In genomic region chr2:147800316-147800715, GRCh38 we compare ENCODE assay signal across 30 cellular contexts.
"Had no signal": no experiment of that assay in that cellular context is flagged by ENCODE, and none has a peak within 500 bp of the region (broad histone marks: within the 10 kb centered on the region; RNA-seq: fewer than 3 reads in every experiment).

No MANE protein-coding gene starts in this region.

- DNase-seq: heart left ventricle; hypothalamus; immature natural killer cell; kidney; left colon; left lung; lower lobe of right lung; mammary epithelial cell; mesenchymal stem cell; naive thymus-derived CD4-positive, alpha-beta T cell; ovary; posterior cingulate gyrus; retina; right cardiac atrium; small intestine; spleen; stimulated activated CD4-positive, alpha-beta T cell treated with anti-CD3 and anti-CD28 coated beads, Interleukin-4, amount 100 ng/mL, for 4 hours; stimulated activated CD8-positive, alpha-beta memory T cell treated with anti-CD3 and anti-CD28 coated beads, Interleukin-4, amount 100 ng/mL, for 48 hours; stimulated activated naive CD4-positive, alpha-beta T cell treated with Interleukin-2 at 50 U/mL for 16 hours; stimulated activated naive CD8-positive, alpha-beta T cell treated with anti-CD3 and anti-CD28 coated beads, Interleukin-15, amount 100 ng/mL, for 72 hours; substantia nigra; testis; thyroid gland; transverse colon; upper lobe of left lung had no signal

- H3K36me3 ChIP-seq: heart left ventricle, left lung, lower lobe of right lung, ovary, prostate gland, spleen, thyroid gland, transverse colon, upper lobe of left lung, vagina had no signal

- H3K4me3 Mint-ChIP-seq: immature natural killer cell; naive thymus-derived CD4-positive, alpha-beta T cell; natural killer cell treated with Interleukin-12 subunit alpha and Interleukin-12 subunit beta and Interleukin-15 and Interleukin-18, amount 100 ng/mL, for 72 hours; neural crest cell; stimulated activated memory B cell treated with anti-CD40 and anti-IgM and Interleukin-4, amounts not matched to agents 10 μg/mL and 1 μg/mL and 100 μg/mL, for 72 hours; stimulated activated naive CD8-positive, alpha-beta T cell treated with anti-CD3 and anti-CD28 coated beads, Interleukin-15, amount 100 ng/mL, for 72 hours had no signal

- H3K27ac ChIP-seq: heart left ventricle, left lung, lower lobe of right lung, ovary, prostate gland, spleen, testis, thyroid gland, transverse colon, upper lobe of left lung, vagina had no signal

- H3K4me3 ChIP-seq: heart left ventricle, left lung, lower lobe of right lung, ovary, prostate gland, spleen, testis, thyroid gland, transverse colon, upper lobe of left lung, vagina had no signal

- H3K36me3 Mint-ChIP-seq: immature natural killer cell; naive thymus-derived CD4-positive, alpha-beta T cell; natural killer cell treated with Interleukin-12 subunit alpha and Interleukin-12 subunit beta and Interleukin-15 and Interleukin-18, amount 100 ng/mL, for 72 hours; stimulated activated memory B cell treated with anti-CD40 and anti-IgM and Interleukin-4, amounts not matched to agents 10 μg/mL and 1 μg/mL and 100 μg/mL, for 72 hours had no signal

- H3K27me3 Mint-ChIP-seq: stimulated activated memory B cell treated with anti-CD40 and anti-IgM and Interleukin-4, amounts not matched to agents 10 μg/mL and 1 μg/mL and 100 μg/mL, for 72 hours; stimulated activated naive CD8-positive, alpha-beta T cell treated with anti-CD3 and anti-CD28 coated beads, Interleukin-15, amount 100 ng/mL, for 72 hours had no signal

- H3K4me1 ChIP-seq: heart left ventricle, left lung, lower lobe of right lung, prostate gland, spleen, thyroid gland, transverse colon, vagina had no signal

- H3K27ac Mint-ChIP-seq: immature natural killer cell; natural killer cell treated with Interleukin-12 subunit alpha and Interleukin-12 subunit beta and Interleukin-15 and Interleukin-18, amount 100 ng/mL, for 72 hours; stimulated activated memory B cell treated with anti-CD40 and anti-IgM and Interleukin-4, amounts not matched to agents 10 μg/mL and 1 μg/mL and 100 μg/mL, for 72 hours; stimulated activated naive CD8-positive, alpha-beta T cell treated with anti-CD3 and anti-CD28 coated beads, Interleukin-15, amount 100 ng/mL, for 72 hours had no signal

- H3K9me3 Mint-ChIP-seq: immature natural killer cell; naive thymus-derived CD4-positive, alpha-beta T cell; natural killer cell treated with Interleukin-12 subunit alpha and Interleukin-12 subunit beta and Interleukin-15 and Interleukin-18, amount 100 ng/mL, for 72 hours; neural crest cell; stimulated activated memory B cell treated with anti-CD40 and anti-IgM and Interleukin-4, amounts not matched to agents 10 μg/mL and 1 μg/mL and 100 μg/mL, for 72 hours; stimulated activated naive CD8-positive, alpha-beta T cell treated with anti-CD3 and anti-CD28 coated beads, Interleukin-15, amount 100 ng/mL, for 72 hours had no signal

- H3K27me3 ChIP-seq: heart left ventricle, left lung, ovary, spleen, testis, thyroid gland, transverse colon, upper lobe of left lung, vagina had no signal

- H3K9me3 ChIP-seq: heart left ventricle, left lung, lower lobe of right lung, ovary, prostate gland, spleen, testis, thyroid gland, transverse colon, upper lobe of left lung, vagina had no signal
